9 cellular contexts compared by ENCODE assay signal in the genomic region with DNA sequence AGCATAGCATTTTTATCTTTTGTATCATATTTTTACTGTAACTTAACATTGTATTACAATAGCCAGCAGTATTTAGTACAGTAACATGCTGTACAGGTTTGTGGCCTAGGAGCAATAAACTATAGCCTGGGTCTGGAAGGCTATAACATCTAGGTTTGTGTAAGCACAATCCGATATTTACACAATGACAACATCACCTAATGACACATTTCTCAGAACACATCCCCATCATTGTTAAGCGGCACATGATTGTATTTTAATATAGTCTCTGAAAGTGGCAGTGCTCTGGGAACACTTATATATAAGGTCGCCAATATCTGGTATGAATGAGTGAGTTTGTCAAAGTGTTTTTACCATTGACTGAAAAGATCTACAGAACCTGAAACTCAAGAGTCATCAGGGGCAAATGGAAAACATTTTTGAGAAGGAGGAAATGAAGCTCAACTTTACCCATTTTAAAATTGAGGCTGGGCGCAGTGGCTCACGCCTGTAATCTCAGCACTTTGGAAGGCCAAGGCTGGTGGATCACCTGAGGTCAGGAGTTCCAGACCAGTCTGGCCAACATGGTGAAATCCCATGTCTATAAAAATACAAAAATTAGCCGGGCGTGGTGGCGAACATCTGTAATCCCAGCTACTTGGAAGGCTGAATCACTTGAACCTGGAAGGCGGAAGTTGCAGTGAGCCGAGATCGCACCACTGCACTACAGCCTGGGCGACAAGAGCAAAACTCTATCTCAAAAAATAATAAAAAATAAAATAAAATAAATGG. TPM values are rescaled to one million over a fixed set of nuclear protein-coding genes. Genes with fewer than 3 reads are reported as not detected.
DNase-seq lines count a peak whose midpoint lies in the region; ATAC-seq and TF ChIP-seq lines count a peak whose summit lies in the region.
"Had no signal": no experiment of that assay in that cellular context is flagged by ENCODE, and none has a peak within 500 bp of the region (broad histone marks: within the 10 kb centered on the region; RNA-seq: fewer than 3 reads in every experiment).

No MANE protein-coding gene starts in this region.

- H3K9me3 ChIP-seq in lung (ENCODE audit: control insufficient read depth in 2 of 2, insufficient read depth in 1 of 2, low read length in 1 of 2) (no peaks in the 10 kb centered on the region), vagina (no peaks in the 10 kb centered on the region)

- intact Hi-C loops in vagina (cut with DNase I): no loop called here

- ATAC-seq in activated naive CD4-positive, alpha-beta T cell treated with anti-CD3 and anti-CD28 coated beads, Interleukin-2, amount 50 U/mL, for 72 hours: peak; percentile 70 to 80
- ATAC-seq in lung (ENCODE audit: insufficient read depth, low FRiP score) (no peak), GM19452 (IDR thresholded peaks at IDR 0.05; ENCODE audit: unreplicated experiment) (no peak), GM19324 (IDR thresholded peaks at IDR 0.05; ENCODE audit: low FRiP score, unreplicated experiment) (no peak), HG03439 (IDR thresholded peaks at IDR 0.05; ENCODE audit: unreplicated experiment) (no peak)

- peaks cover 0 to 5% of the 10 kb centered on the region in 2 donors for H3K36me3 Mint-ChIP-seq in activated naive CD4-positive, alpha-beta T cell treated with anti-CD3 and anti-CD28 coated beads, Interleukin-2, amount 50 U/mL, for 72 hours

- TF ChIP-seq CTCF in lung (IDR thresholded peaks at IDR 0.05; ENCODE audit: control extremely low read depth, extremely low read depth) (no peak), vagina (IDR thresholded peaks at IDR 0.05) (no peak)

- peaks cover 0 to 6% of the 10 kb centered on the region in 2 donors for H3K9me3 Mint-ChIP-seq in activated naive CD4-positive, alpha-beta T cell treated with anti-CD3 and anti-CD28 coated beads, Interleukin-2, amount 50 U/mL, for 72 hours

- H3K4me3 ChIP-seq in lung (no peak overlapping the region), vagina (peak overlapping the region in 1 of 2 donors; percentile 14)

- DNase-seq in stimulated activated naive CD4-positive, alpha-beta T cell treated with Interleukin-2 at 50 U/mL for 16 hours (lab: John Stamatoyannopoulos, UW): peak; percentile 3
- no peak for DNase-seq in stimulated activated naive CD4-positive, alpha-beta T cell (lab: John Stamatoyannopoulos, UW)
- DNase-seq in activated naive CD4-positive, alpha-beta T cell treated with anti-CD3 and anti-CD28 coated beads, Interleukin-2, amount 50 U/mL, for 72 hours (ENCODE audit: low spot score in 2 of 2): peak; percentile 45 to 57
- DNase-seq in lung (ENCODE audit: low spot score) (no peak), vagina (ENCODE audit: extremely low spot score in 2 of 2) (no peak)
- DNase-seq: hypothalamus had no signal

- H3K27me3 ChIP-seq in lung (ENCODE audit: control insufficient read depth, insufficient read depth) (no peaks in the 10 kb centered on the region), vagina (no peaks in the 10 kb centered on the region)

- peak overlapping the region; percentile 85 to 97 for H3K27ac Mint-ChIP-seq in activated naive CD4-positive, alpha-beta T cell treated with anti-CD3 and anti-CD28 coated beads, Interleukin-2, amount 50 U/mL, for 72 hours

- H3K27ac ChIP-seq in lung (ENCODE audit: low read depth in 1 of 2, low read length in 1 of 2): peak overlapping the region; percentile 53 to 57
- H3K27ac ChIP-seq in vagina: peak overlapping the region; percentile 83

- no peaks in the 10 kb centered on the region for H3K36me3 ChIP-seq in lung (ENCODE audit: control insufficient read depth in 2 of 2, insufficient read depth in 2 of 2, low read length in 2 of 2)
- no peaks in the 10 kb centered on the region for H3K36me3 ChIP-seq in vagina

- no peak for TF ChIP-seq POLR2A in vagina (IDR thresholded peaks at IDR 0.05)

- H3K4me1 ChIP-seq in lung (ENCODE audit: control insufficient read depth in 2 of 2, insufficient read depth in 2 of 2, low read length in 2 of 2) (peaks cover 1 to 6% of the 10 kb centered on the region in 2 donors), vagina (peaks cover 68% of the 10 kb centered on the region)

- WGBS in lung, 2 donors: 71 to 73% methylated on average over 12 of the region's 12 CpGs

RNA-seq across cellular contexts. Expression of a gene that starts 38.8 kb away (rescaled TPM):
- 10 to 100 TPM; 32.7 to 99.9 TPM for total RNA-seq in activated naive CD4-positive, alpha-beta T cell treated with anti-CD3 and anti-CD28 coated beads, Interleukin-2, amount 50 U/mL, for 72 hours
- 100 to 1,000 TPM in 1 of 2 donors, 10 to 100 TPM in 1; 41.5 to 107 TPM for total RNA-seq in lung
- polyA plus RNA-seq in lung: 10 to 100 TPM; 22.9 to 78.6 TPM
- 92.8 TPM for total RNA-seq in vagina

Comparison
In these comparisons a context has a peak if more than half of its experiments do, and no peak if none do; other contexts are left out.
1. DNase-seq: peak in stimulated activated naive CD4-positive, alpha-beta T cell treated with Interleukin-2 at 50 U/mL for 16 hours (single experiment) and activated naive CD4-positive, alpha-beta T cell treated with anti-CD3 and anti-CD28 coated beads, Interleukin-2, amount 50 U/mL, for 72 hours (2 of 2); none in stimulated activated naive CD4-positive, alpha-beta T cell (0 of 6), lung (single experiment) and vagina (0 of 2).
2. ATAC-seq: peak in activated naive CD4-positive, alpha-beta T cell treated with anti-CD3 and anti-CD28 coated beads, Interleukin-2, amount 50 U/mL, for 72 hours (2 of 2); none in lung (single experiment), GM19452 (single experiment), GM19324 (single experiment) and HG03439 (single experiment).